Comparison of ENCODE assay signal across 8 cellular contexts in genomic region chr9:114619205-114619758, GRCh38. TPM values are rescaled to one million over a fixed set of nuclear protein-coding genes. Genes with fewer than 3 reads are reported as not detected.
DNase-seq lines count a peak whose midpoint lies in the region; ATAC-seq and TF ChIP-seq lines count a peak whose summit lies in the region.

No MANE protein-coding gene starts in this region.

- no peaks in the 10 kb centered on the region for H3K27me3 Mint-ChIP-seq in activated T-cell treated with anti-CD3 and anti-CD28 coated beads, Interleukin-2, amount 50 U/mL, for 72 hours (ENCODE audit: low read depth)

- H3K27me3 ChIP-seq in left ventricle myocardium inferior (ENCODE audit: low read depth), result no peaks in the 10 kb centered on the region
- H3K27me3 ChIP-seq in thoracic aorta (replicated peaks; ENCODE audit: insufficient read depth), result no peaks in the 10 kb centered on the region

- H3K4me1 ChIP-seq in left ventricle myocardium inferior, result peaks cover 10% of the 10 kb centered on the region
- H3K4me1 ChIP-seq in thoracic aorta (ENCODE audit: control insufficient read depth in 1 of 2, low read depth in 2 of 2), result peaks cover 23 to 40% of the 10 kb centered on the region in 2 donors

- no peaks in the 10 kb centered on the region for H3K9me3 ChIP-seq in left ventricle myocardium inferior (replicated peaks)
- H3K9me3 ChIP-seq in thoracic aorta, result no peaks in the 10 kb centered on the region

- H3K27ac ChIP-seq in left ventricle myocardium inferior (replicated peaks) (peak overlapping the region; percentile 33), thoracic aorta (peak overlapping the region; percentile 3 to 31)

- intact Hi-C loops in left ventricle myocardium inferior (cut with micrococcal nuclease), result no loop called here

- H3K4me3 ChIP-seq in left ventricle myocardium inferior, result peak overlapping the region; percentile 24
- peak overlapping the region; percentile 56 for H3K4me3 ChIP-seq in thoracic aorta

- peaks cover 0 to 1% of the 10 kb centered on the region in 2 donors for H3K9me3 Mint-ChIP-seq in activated T-cell treated with anti-CD3 and anti-CD28 coated beads, Interleukin-2, amount 50 U/mL, for 72 hours

- peak overlapping the region; percentile 69 for H3K27ac Mint-ChIP-seq in activated T-cell treated with anti-CD3 and anti-CD28 coated beads, Interleukin-2, amount 50 U/mL, for 72 hours

- ATAC-seq in activated T-cell treated with anti-CD3 and anti-CD28 coated beads, Interleukin-2, amount 50 U/mL, for 72 hours (replicated peaks in 1 of 2), result no peak
- ATAC-seq in HG03565 (IDR thresholded peaks at IDR 0.05; ENCODE audit: unreplicated experiment) (peak; percentile 42), thoracic aorta (ENCODE audit: insufficient number of reproducible peaks, low FRiP score, low read depth) (no peak)

- peaks cover 6% of the 10 kb centered on the region for H3K36me3 ChIP-seq in left ventricle myocardium inferior
- H3K36me3 ChIP-seq in thoracic aorta, result peaks cover 3% of the 10 kb centered on the region

- TF ChIP-seq CTCF in left ventricle myocardium inferior (IDR thresholded peaks at IDR 0.05; ENCODE audit: borderline replicate concordance) (no peak), thoracic aorta (IDR thresholded peaks at IDR 0.05) (no peak)

- H3K36me3 Mint-ChIP-seq in activated T-cell treated with anti-CD3 and anti-CD28 coated beads, Interleukin-2, amount 50 U/mL, for 72 hours (ENCODE audit: insufficient read depth in 2 of 2), result peaks cover 8 to 27% of the 10 kb centered on the region in 2 donors

- peaks cover 31% of the 10 kb centered on the region for H3K4me1 Mint-ChIP-seq in activated T-cell treated with anti-CD3 and anti-CD28 coated beads, Interleukin-2, amount 50 U/mL, for 72 hours (ENCODE audit: low read depth)

- no peak for DNase-seq in activated T-cell treated with anti-CD3 and anti-CD28 coated beads, Interleukin-2, amount 50 U/mL, for 72 hours
- DNase-seq in activated T-cell treated with anti-CD3 and anti-CD28 coated beads for 4 hours (no peak), left ventricle myocardium inferior (no peak), thoracic aorta (ENCODE audit: low spot score) (no peak), 8988T (no peak), NCI-H1105 treated with DMSO at 0.1 percent for 48 hours (lab: John Stamatoyannopoulos, UW) (no peak), NCI-H748 (lab: John Stamatoyannopoulos, UW; ENCODE audit: unreplicated experiment) (no peak)

- peak overlapping the region; percentile 63 to 70 for H3K4me3 Mint-ChIP-seq in activated T-cell treated with anti-CD3 and anti-CD28 coated beads, Interleukin-2, amount 50 U/mL, for 72 hours

RNA-seq across cellular contexts. Expression of gene TMEM268, which starts 8.2 kb away (rescaled TPM):
- 10 to 100 TPM; 36.0 to 39.2 TPM for total RNA-seq in activated T-cell treated with anti-CD3 and anti-CD28 coated beads, Interleukin-2, amount 50 U/mL, for 72 hours
- total RNA-seq in left ventricle myocardium inferior (3.5 TPM), thoracic aorta (10 to 100 TPM in 1 of 2 donors, 1 to 10 TPM in 1; 7.7 to 10.9 TPM)

RNA-seq across cellular contexts. Expression of gene ATP6V1G1, which starts 31.7 kb away (rescaled TPM):
- 10 to 100 TPM; 37.3 to 39.4 TPM for total RNA-seq in activated T-cell treated with anti-CD3 and anti-CD28 coated beads, Interleukin-2, amount 50 U/mL, for 72 hours
- 81.1 TPM for total RNA-seq in left ventricle myocardium inferior
- 100 to 1,000 TPM; 109 to 153 TPM for total RNA-seq in thoracic aorta

RNA-seq across cellular contexts. Expression of gene TEX53, which starts 38.3 kb away (rescaled TPM):
- not detected for total RNA-seq in activated T-cell treated with anti-CD3 and anti-CD28 coated beads, Interleukin-2, amount 50 U/mL, for 72 hours
- total RNA-seq in left ventricle myocardium inferior (not detected), thoracic aorta (not detected)
